8 cellular contexts compared by ENCODE assay signal in the genomic region with DNA sequence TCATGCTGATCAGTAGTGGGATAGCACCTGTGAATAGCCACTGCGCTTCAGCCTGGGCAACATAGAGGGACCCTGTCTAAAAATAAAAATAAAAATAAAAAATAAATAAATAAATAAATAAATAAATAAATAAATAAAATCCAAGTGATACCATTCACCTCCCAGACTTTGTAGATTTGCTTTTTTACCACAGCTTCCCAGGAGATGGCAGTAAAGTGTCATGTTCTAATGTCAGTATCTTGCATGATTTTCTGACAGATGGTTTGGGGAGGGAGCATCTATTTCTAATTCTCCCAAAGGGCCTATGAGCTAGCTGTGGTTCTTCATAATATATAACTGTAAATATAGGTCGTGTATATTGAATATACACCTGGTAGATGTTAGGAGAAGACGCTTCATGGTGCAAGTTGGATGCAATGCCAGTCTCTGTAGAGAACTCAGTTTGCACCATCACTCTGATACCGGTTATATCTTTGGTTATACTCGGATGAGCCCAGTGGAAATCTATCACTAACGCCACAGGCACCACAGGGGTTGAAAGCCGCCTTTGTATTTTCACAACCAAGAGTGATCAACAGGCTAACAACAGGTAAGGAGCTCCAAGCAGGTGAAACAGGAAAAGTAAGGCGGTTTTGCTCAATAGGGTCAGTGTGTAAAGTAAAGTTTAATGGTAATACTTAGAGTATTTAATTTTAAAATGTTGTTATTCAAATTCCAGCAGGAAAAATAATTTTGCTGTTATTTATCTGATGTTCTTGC. TPM values are rescaled to one million over a fixed set of nuclear protein-coding genes. Genes with fewer than 3 reads are reported as not detected.
DNase-seq lines count a peak whose midpoint lies in the region; ATAC-seq and TF ChIP-seq lines count a peak whose summit lies in the region.

No MANE protein-coding gene starts in this region.

- no peaks in the 10 kb centered on the region for H3K9me3 Mint-ChIP-seq in activated T-cell treated with anti-CD3 and anti-CD28 coated beads, Interleukin-2, amount 50 U/mL, for 72 hours

- TF ChIP-seq CTCF in colonic mucosa (IDR thresholded peaks at IDR 0.05), result peak; percentile 41

- H3K9me2 ChIP-seq in Karpas-422 (replicated peaks; ENCODE audit: insufficient read depth, low read length), result no peaks in the 10 kb centered on the region

- DNase-seq in activated T-cell treated with anti-CD3 and anti-CD28 coated beads, Interleukin-2, amount 50 U/mL, for 72 hours, result peak in 1 of 2 donors; percentile 48
- DNase-seq in activated T-cell treated with anti-CD3 and anti-CD28 coated beads for 4 hours (no peak), Karpas-422 (peak; percentile 88), OCI-M1 (lab: John Stamatoyannopoulos, UW) (peak; percentile 89), colonic mucosa (peak; percentile 62), medulla oblongata (ENCODE audit: extremely low spot score) (peak; percentile 94), islet precursor cell (no peak)

- H3K4me3 ChIP-seq in Karpas-422 (ENCODE audit: low read length) (no peak overlapping the region), colonic mucosa (no peak overlapping the region)

- peaks cover 0 to 5% of the 10 kb centered on the region in 2 donors for H3K36me3 Mint-ChIP-seq in activated T-cell treated with anti-CD3 and anti-CD28 coated beads, Interleukin-2, amount 50 U/mL, for 72 hours (ENCODE audit: insufficient read depth in 2 of 2)

- H3K9ac ChIP-seq in Karpas-422 (ENCODE audit: low read length) (0 out of 2 replicates have a peak overlapping the region, but pooled peaks have one; percentile 6), colonic mucosa (ENCODE audit: low read depth in 2 of 2, low read length in 2 of 2) (no peak overlapping the region)

- peak overlapping the region; percentile 39 for H3K4me2 ChIP-seq in Karpas-422 (ENCODE audit: low read depth, low read length, poor library complexity, severe bottlenecking)

- H3K4me1 Mint-ChIP-seq in activated T-cell treated with anti-CD3 and anti-CD28 coated beads, Interleukin-2, amount 50 U/mL, for 72 hours (ENCODE audit: low read depth), result peaks cover 15% of the 10 kb centered on the region

- H3K4me3 Mint-ChIP-seq in activated T-cell treated with anti-CD3 and anti-CD28 coated beads, Interleukin-2, amount 50 U/mL, for 72 hours, result no peak overlapping the region

- H4K20me1 ChIP-seq in Karpas-422 (ENCODE audit: insufficient read depth, low read depth, low read length), result no peaks in the 10 kb centered on the region

- H3K27me3 Mint-ChIP-seq in activated T-cell treated with anti-CD3 and anti-CD28 coated beads, Interleukin-2, amount 50 U/mL, for 72 hours (ENCODE audit: low read depth), result peaks cover 19% of the 10 kb centered on the region

- intact Hi-C loops in colonic mucosa (cut with DNase I), result loop anchor here (5.0 kb wide), 1 partner anchor 50 kb away; no protein-coding TSS in a partner anchor

- H3K9me3 ChIP-seq in Karpas-422 (ENCODE audit: low read length), result no peaks in the 10 kb centered on the region
- no peaks in the 10 kb centered on the region for H3K9me3 ChIP-seq in colonic mucosa

- H3K79me2 ChIP-seq in Karpas-422 (ENCODE audit: low read length), result no peaks in the 10 kb centered on the region

- no peak overlapping the region for H2AFZ ChIP-seq in Karpas-422 (ENCODE audit: low read length)

- H3K4me1 ChIP-seq in Karpas-422 (ENCODE audit: low read length) (peaks cover 9% of the 10 kb centered on the region), colonic mucosa (no peaks in the 10 kb centered on the region)

- H3K27ac ChIP-seq in Karpas-422 (ENCODE audit: low read length) (no peak overlapping the region), colonic mucosa (no peak overlapping the region)

- H3K27ac Mint-ChIP-seq in activated T-cell treated with anti-CD3 and anti-CD28 coated beads, Interleukin-2, amount 50 U/mL, for 72 hours, result peak overlapping the region; percentile 10

- peak; percentile 25 to 49 for ATAC-seq in activated T-cell treated with anti-CD3 and anti-CD28 coated beads, Interleukin-2, amount 50 U/mL, for 72 hours (replicated peaks in 1 of 2)
- ATAC-seq in HG03378 (IDR thresholded peaks at IDR 0.05; ENCODE audit: unreplicated experiment), result no peak

- H3K27me3 ChIP-seq in Karpas-422 (ENCODE audit: low read length), result no peaks in the 10 kb centered on the region
- no peaks in the 10 kb centered on the region for H3K27me3 ChIP-seq in colonic mucosa

- H3K36me3 ChIP-seq in Karpas-422 (ENCODE audit: insufficient read depth, low read length), result no peaks in the 10 kb centered on the region
- no peaks in the 10 kb centered on the region for H3K36me3 ChIP-seq in colonic mucosa

RNA-seq across cellular contexts. Expression of a gene that starts 13.9 kb away (rescaled TPM):
- 1 to 10 TPM; 2.4 to 7.7 TPM for total RNA-seq in activated T-cell treated with anti-CD3 and anti-CD28 coated beads, Interleukin-2, amount 50 U/mL, for 72 hours
- total RNA-seq in Karpas-422 (2014; rRNA removed; shearing (Covaris generic); ENCODE audit: low replicate concordance), result 9.9 and 23.8 TPM in 2 replicates
- total RNA-seq in colonic mucosa, result 1 to 10 TPM; 2.6 to 3.7 TPM

RNA-seq across cellular contexts. Expression of a gene that starts 18.1 kb away (rescaled TPM):
- 10 to 100 TPM; 51.5 to 63.1 TPM for total RNA-seq in activated T-cell treated with anti-CD3 and anti-CD28 coated beads, Interleukin-2, amount 50 U/mL, for 72 hours
- total RNA-seq in Karpas-422 (2014; rRNA removed; shearing (Covaris generic); ENCODE audit: low replicate concordance), result 7.2 and 17.1 TPM in 2 replicates
- total RNA-seq in colonic mucosa, result 10 to 100 TPM in 1 of 2 donors, 1 to 10 TPM in 1; 8.6 to 11.2 TPM

RNA-seq across cellular contexts. Expression of a gene that starts 20.1 kb away (rescaled TPM):
- total RNA-seq in activated T-cell treated with anti-CD3 and anti-CD28 coated beads, Interleukin-2, amount 50 U/mL, for 72 hours, result 10 to 100 TPM; 56.1 to 71.9 TPM
- 12.2 and 18.8 TPM in 2 replicates for total RNA-seq in Karpas-422 (2014; rRNA removed; shearing (Covaris generic); ENCODE audit: low replicate concordance)
- 1 to 10 TPM; 2.4 to 4.8 TPM for total RNA-seq in colonic mucosa

RNA-seq across cellular contexts. Expression of a gene that starts 25.5 kb away (rescaled TPM):
- total RNA-seq in activated T-cell treated with anti-CD3 and anti-CD28 coated beads, Interleukin-2, amount 50 U/mL, for 72 hours, result 1 to 10 TPM; 3.0 to 5.6 TPM
- 0.07 TPM in 1 of 2 replicates, not detected in the other for total RNA-seq in Karpas-422 (2014; rRNA removed; shearing (Covaris generic); ENCODE audit: low replicate concordance)
- total RNA-seq in colonic mucosa, result under 1 TPM in 1 of 2 donors, not detected in 1; 0.13 TPM

RNA-seq across cellular contexts. Expression of a gene that starts 25.8 kb away (rescaled TPM):
- total RNA-seq in activated T-cell treated with anti-CD3 and anti-CD28 coated beads, Interleukin-2, amount 50 U/mL, for 72 hours, result 1 to 10 TPM in 1 of 2 donors, not detected in 1; 1.3 TPM
- not detected in 2 replicates for total RNA-seq in Karpas-422 (2014; rRNA removed; shearing (Covaris generic); ENCODE audit: low replicate concordance)
- 10 to 100 TPM; 10.4 to 32.8 TPM for total RNA-seq in colonic mucosa

Comparison
In these comparisons a context has a peak if more than half of its experiments do, and no peak if none do; other contexts are left out.
1. DNase-seq: peak in Karpas-422 (single experiment), OCI-M1 (single experiment), colonic mucosa (single experiment) and medulla oblongata (single experiment); none in activated T-cell treated with anti-CD3 and anti-CD28 coated beads for 4 hours (single experiment) and islet precursor cell (single experiment).